Comparison of ENCODE assay signal across 14 cellular contexts in the genomic region with DNA sequence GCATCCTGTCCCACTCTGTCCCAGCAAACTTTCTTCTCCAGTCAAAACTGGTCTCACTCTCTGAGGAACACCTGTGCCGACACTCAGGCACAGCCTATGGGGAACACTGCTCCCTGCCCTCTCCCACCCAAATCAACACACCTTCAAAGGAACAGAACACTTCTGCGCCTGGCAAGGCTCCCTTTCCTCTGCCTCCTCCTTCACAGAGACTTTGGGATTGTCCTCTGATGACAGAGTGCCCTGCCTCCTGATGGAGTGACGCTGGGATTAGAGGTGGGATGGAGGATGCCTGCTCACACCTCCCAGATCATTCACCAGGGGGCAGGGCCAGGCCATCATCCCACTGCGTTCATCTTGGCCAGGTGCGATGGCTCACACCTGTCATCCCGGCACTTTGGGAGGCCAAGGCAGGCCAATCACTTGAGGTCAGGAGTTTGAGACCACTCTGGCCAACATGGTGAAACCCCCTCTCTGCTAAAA. TPM values are rescaled to one million over a fixed set of nuclear protein-coding genes. Genes with fewer than 3 reads are reported as not detected.
DNase-seq lines count a peak whose midpoint lies in the region; ATAC-seq and TF ChIP-seq lines count a peak whose summit lies in the region.
"Had no signal": no experiment of that assay in that cellular context is flagged by ENCODE, and none has a peak within 500 bp of the region (broad histone marks: within the 10 kb centered on the region; RNA-seq: fewer than 3 reads in every experiment).

No MANE protein-coding gene starts in this region.

- H3K27ac ChIP-seq in Peyer's patch: peak overlapping the region; percentile 33 to 75 (median 44)
- H3K27ac ChIP-seq: right lobe of liver, SJSA1, thyroid gland had no signal

- H3K4me3 Mint-ChIP-seq in activated CD4-positive, alpha-beta T cell treated with anti-CD3 and anti-CD28 coated beads, Interleukin-2, amount 10 ng/mL, durations not matched to agents 24 days and 14 days: peak overlapping the region; percentile 82
- H3K4me3 Mint-ChIP-seq in effector memory CD8-positive, alpha-beta T cell: peak overlapping the region; percentile 84 to 86
- peak overlapping the region; percentile 84 for H3K4me3 Mint-ChIP-seq in stimulated activated effector memory CD8-positive, alpha-beta T cell treated with anti-CD3 and anti-CD28 coated beads, Interleukin-12 subunit alpha, Interleukin-12 subunit beta, amount 100 ng/mL, for 72 hours

- peaks cover 0 to 14% (median 6%) of the 10 kb centered on the region in 4 donors for H3K4me1 ChIP-seq in Peyer's patch
- H3K4me1 ChIP-seq: right lobe of liver, thyroid gland had no signal

- no peaks in the 10 kb centered on the region for H3K27me3 Mint-ChIP-seq in activated CD4-positive, alpha-beta T cell treated with anti-CD3 and anti-CD28 coated beads, Interleukin-2, amount 10 ng/mL, durations not matched to agents 24 days and 14 days
- no peaks in the 10 kb centered on the region for H3K27me3 Mint-ChIP-seq in effector memory CD8-positive, alpha-beta T cell

- H3K9me3 ChIP-seq in Peyer's patch: no peaks in the 10 kb centered on the region
- H3K9me3 ChIP-seq: right lobe of liver, SJSA1, thyroid gland had no signal

- no peak overlapping the region for H3K4me3 ChIP-seq in Peyer's patch
- H3K4me3 ChIP-seq: right lobe of liver, SJSA1, thyroid gland had no signal

- H3K36me3 Mint-ChIP-seq in activated CD4-positive, alpha-beta T cell treated with anti-CD3 and anti-CD28 coated beads, Interleukin-2, amount 10 ng/mL, durations not matched to agents 24 days and 14 days (ENCODE audit: low read depth): peaks cover 10% of the 10 kb centered on the region
- H3K36me3 Mint-ChIP-seq in effector memory CD8-positive, alpha-beta T cell (ENCODE audit: insufficient read depth): peaks cover 5% of the 10 kb centered on the region
- peaks cover 17% of the 10 kb centered on the region for H3K36me3 Mint-ChIP-seq in stimulated activated effector memory CD8-positive, alpha-beta T cell treated with anti-CD3 and anti-CD28 coated beads, Interleukin-12 subunit alpha, Interleukin-12 subunit beta, amount 100 ng/mL, for 72 hours
- H3K36me3 Mint-ChIP-seq: naive thymus-derived CD8-positive, alpha-beta T cell had no signal

- H3K4me1 Mint-ChIP-seq in activated CD4-positive, alpha-beta T cell treated with anti-CD3 and anti-CD28 coated beads, Interleukin-2, amount 10 ng/mL, durations not matched to agents 24 days and 14 days: peaks cover 76% of the 10 kb centered on the region
- H3K4me1 Mint-ChIP-seq in effector memory CD8-positive, alpha-beta T cell (ENCODE audit: low read depth in 2 of 2): peaks cover 47 to 55% of the 10 kb centered on the region in 2 donors
- peaks cover 87% of the 10 kb centered on the region for H3K4me1 Mint-ChIP-seq in stimulated activated effector memory CD8-positive, alpha-beta T cell treated with anti-CD3 and anti-CD28 coated beads, Interleukin-12 subunit alpha, Interleukin-12 subunit beta, amount 100 ng/mL, for 72 hours

- intact Hi-C loops in activated CD4-positive, alpha-beta T cell treated with anti-CD3 and anti-CD28 coated beads, Interleukin-2, amount 10 ng/mL, durations not matched to agents 24 days and 14 days (cut with micrococcal nuclease): loop anchor here (1.0 to 5.0 kb wide), 11 partner anchors 18 to 291 kb away; no protein-coding TSS in a partner anchor

- no peaks in the 10 kb centered on the region for H3K27me3 ChIP-seq in Peyer's patch
- H3K27me3 ChIP-seq: right lobe of liver, SJSA1, thyroid gland had no signal

- no peak for TF ChIP-seq POLR2A in Peyer's patch (IDR thresholded peaks at IDR 0.05)

- H3K27ac Mint-ChIP-seq in activated CD4-positive, alpha-beta T cell treated with anti-CD3 and anti-CD28 coated beads, Interleukin-2, amount 10 ng/mL, durations not matched to agents 24 days and 14 days: peak overlapping the region; percentile 100
- peak overlapping the region; percentile 99 to 100 for H3K27ac Mint-ChIP-seq in effector memory CD8-positive, alpha-beta T cell
- H3K27ac Mint-ChIP-seq in stimulated activated effector memory CD8-positive, alpha-beta T cell treated with anti-CD3 and anti-CD28 coated beads, Interleukin-12 subunit alpha, Interleukin-12 subunit beta, amount 100 ng/mL, for 72 hours: peak overlapping the region; percentile 100

- no peak for DNase-seq in activated CD4-positive, alpha-beta T cell treated with anti-CD3 and anti-CD28 coated beads, Interleukin-2, amount 10 ng/mL, durations not matched to agents 24 days and 14 days
- no peak for DNase-seq in activated CD4-positive, alpha-beta T cell treated with anti-CD3 and anti-CD28 coated beads, Interleukin-2, amount 50 U/mL, for 4 hours
- DNase-seq in Peyer's patch (peak in 1 of 3 donors; percentile 40), medulla oblongata (ENCODE audit: extremely low spot score) (no peak), KBM-7 (no peak)
- DNase-seq in effector memory CD8-positive, alpha-beta T cell: no peak
- DNase-seq in stimulated activated effector memory CD8-positive, alpha-beta T cell treated with anti-CD3 and anti-CD28 coated beads, Interleukin-12 subunit alpha, Interleukin-12 subunit beta, amount 100 ng/mL, for 72 hours (ENCODE audit: low spot score in 2 of 2): no peak
- DNase-seq: foreskin fibroblast; naive thymus-derived CD8-positive, alpha-beta T cell; NCI-H774; thyroid gland had no signal

- no peak for ATAC-seq in effector memory CD8-positive, alpha-beta T cell (replicated peaks)
- no peak for ATAC-seq in stimulated activated effector memory CD8-positive, alpha-beta T cell treated with anti-CD3 and anti-CD28 coated beads, Interleukin-12 subunit alpha, Interleukin-12 subunit beta, amount 100 ng/mL, for 72 hours
- no peak for ATAC-seq in GM18909 (IDR thresholded peaks at IDR 0.05; ENCODE audit: poor library complexity, unreplicated experiment)

- in situ Hi-C loops in KBM-7 (cut with MboI; ENCODE audit: low pct_unique_long_range_greater_than_20kb, low sequenced_read_pairs): no loop called here

- peaks cover 8% of the 10 kb centered on the region for H3K9me3 Mint-ChIP-seq in activated CD4-positive, alpha-beta T cell treated with anti-CD3 and anti-CD28 coated beads, Interleukin-2, amount 10 ng/mL, durations not matched to agents 24 days and 14 days
- H3K9me3 Mint-ChIP-seq in effector memory CD8-positive, alpha-beta T cell: no peaks in the 10 kb centered on the region
- peaks cover 5% of the 10 kb centered on the region for H3K9me3 Mint-ChIP-seq in stimulated activated effector memory CD8-positive, alpha-beta T cell treated with anti-CD3 and anti-CD28 coated beads, Interleukin-12 subunit alpha, Interleukin-12 subunit beta, amount 100 ng/mL, for 72 hours
- H3K9me3 Mint-ChIP-seq: naive thymus-derived CD8-positive, alpha-beta T cell had no signal

- H3K36me3 ChIP-seq in Peyer's patch: no peaks in the 10 kb centered on the region
- H3K36me3 ChIP-seq: right lobe of liver, SJSA1, thyroid gland had no signal

- no peak for TF ChIP-seq CTCF in Peyer's patch (IDR thresholded peaks at IDR 0.05)

RNA-seq across cellular contexts. Expression of a gene that starts 26.5 kb away (rescaled TPM):
- 116 and 127 TPM in 2 replicates for total RNA-seq in activated CD4-positive, alpha-beta T cell treated with anti-CD3 and anti-CD28 coated beads, Interleukin-2, amount 10 ng/mL, durations not matched to agents 24 days and 14 days
- total RNA-seq in Peyer's patch: 100 to 1,000 TPM in 3 of 4 donors, 10 to 100 TPM in 1; 92.5 to 180 (median 145) TPM
